ENCODE assay signal across 16 cellular contexts in the genomic region with DNA sequence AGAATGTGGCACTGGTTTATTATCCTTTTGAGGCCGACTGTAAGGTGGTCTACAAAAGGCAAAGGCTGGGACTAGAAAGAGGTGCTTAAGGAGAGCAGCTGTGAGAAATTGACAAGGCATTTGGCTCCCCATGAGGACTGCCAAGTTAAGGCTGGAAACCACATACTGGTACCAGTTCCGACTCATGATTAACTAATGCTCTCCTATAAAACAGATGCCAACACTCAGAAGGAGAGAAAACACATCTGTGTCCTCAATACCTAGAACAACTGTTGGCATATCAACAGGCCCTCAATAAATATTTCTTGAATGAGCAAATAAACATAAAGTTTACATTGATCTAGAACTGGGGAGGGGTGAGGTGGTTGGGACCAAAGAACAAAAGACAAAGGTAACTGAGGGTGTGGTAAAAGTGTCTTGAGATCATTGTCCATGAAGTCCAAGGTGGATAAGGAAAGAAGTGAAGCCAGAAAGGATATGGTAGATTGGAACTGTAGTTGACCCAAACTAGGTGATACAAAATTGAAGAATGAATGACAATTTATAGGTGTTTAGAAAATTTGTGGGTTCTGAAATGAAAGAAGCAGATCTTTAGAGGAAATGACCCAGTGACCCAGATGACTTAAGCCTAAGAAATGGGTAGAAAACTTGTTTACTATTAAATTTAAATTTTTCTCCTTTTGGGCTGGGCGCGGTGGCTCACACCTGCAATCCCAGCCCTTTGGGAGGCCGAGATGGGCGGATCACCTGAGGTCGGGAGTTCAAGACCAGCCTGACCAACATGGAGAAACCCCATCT. TPM values are rescaled to one million over a fixed set of nuclear protein-coding genes. Genes with fewer than 3 reads are reported as not detected.
DNase-seq lines count a peak whose midpoint lies in the region; ATAC-seq and TF ChIP-seq lines count a peak whose summit lies in the region.
"Had no signal": no experiment of that assay in that cellular context is flagged by ENCODE, and none has a peak within 500 bp of the region (broad histone marks: within the 10 kb centered on the region; RNA-seq: fewer than 3 reads in every experiment).

No MANE protein-coding gene starts in this region.

- TF ChIP-seq CTCF in RWPE2 (IDR thresholded peaks at IDR 0.05; ENCODE audit: poor library complexity, severe bottlenecking) (no peak), fibroblast of lung (conservative IDR thresholded peaks at IDR 0.05 in 1 of 2, IDR thresholded peaks at IDR 0.05 in 1 of 2; ENCODE audit: low read depth in 1 of 2, low read length in 2 of 2) (no peak), type B pancreatic cell (conservative IDR thresholded peaks at IDR 0.05) (no peak)

- H3K9me3 ChIP-seq in RWPE2 (ENCODE audit: severe bottlenecking) = peaks cover 4% of the 10 kb centered on the region
- H3K9me3 ChIP-seq in fibroblast of lung (ENCODE audit: control insufficient read depth, insufficient read depth, low read depth, low read length) = no peaks in the 10 kb centered on the region
- H3K9me3 ChIP-seq: left lung had no signal

- H3K4me3 ChIP-seq in RWPE2 (ENCODE audit: severe bottlenecking) = no peak overlapping the region
- H3K4me3 ChIP-seq in fibroblast of lung (replicated peaks in 1 of 4; ENCODE audit: control extremely low read depth in 1 of 4, insufficient read depth in 1 of 4, low read depth in 3 of 4, low read length in 4 of 4) = no peak overlapping the region
- H3K4me3 ChIP-seq: left lung had no signal

- no peak for DNase-seq in activated T-cell treated with anti-CD3 and anti-CD28 coated beads, Interleukin-2, amount 50 U/mL, for 24 hours
- no peak for DNase-seq in activated T-cell treated with anti-CD3 and anti-CD28 coated beads for 4 hours
- no peak for DNase-seq in RWPE2 (ENCODE audit: low spot score)
- peak in 1 of 2 donors; percentile 24 for DNase-seq in fibroblast of lung (ENCODE audit: low read depth in 2 of 2)
- DNase-seq in type B pancreatic cell (ENCODE audit: extremely low spot score, unreplicated experiment) = no peak
- no peak for DNase-seq in AML-193 (lab: John Stamatoyannopoulos, UW)
- DNase-seq: activated CD8-positive, alpha-beta memory T cell treated with anti-CD3 and anti-CD28 coated beads for 24 hours; activated naive CD4-positive, alpha-beta T cell; left lung; NCI-H187; NCI-H524 treated with DMSO at 0.1 percent for 48 hours; T-helper 9 cell had no signal

- no peak overlapping the region for H3K4me3 Mint-ChIP-seq in activated T-cell treated with anti-CD3 and anti-CD28 coated beads, Interleukin-2, amount 50 U/mL, for 24 hours
- no peak overlapping the region for H3K4me3 Mint-ChIP-seq in type B pancreatic cell

- no peak overlapping the region for H3K9ac ChIP-seq in fibroblast of lung (ENCODE audit: insufficient read depth, low read length)
- H3K9ac ChIP-seq: KMS-11 had no signal

- peak overlapping the region; percentile 2 for H3K27ac Mint-ChIP-seq in activated T-cell treated with anti-CD3 and anti-CD28 coated beads, Interleukin-2, amount 50 U/mL, for 24 hours
- peak overlapping the region; percentile 15 for H3K27ac Mint-ChIP-seq in type B pancreatic cell

- peak overlapping the region; percentile 45 for H3K4me2 ChIP-seq in fibroblast of lung (ENCODE audit: extremely low read depth, insufficient read depth, low read length)
- H3K4me2 ChIP-seq: KMS-11 had no signal

- no peaks in the 10 kb centered on the region for H4K20me1 ChIP-seq in fibroblast of lung (ENCODE audit: control insufficient read depth, extremely low read depth, insufficient read depth, low read length)

- H2AFZ ChIP-seq in fibroblast of lung (ENCODE audit: low read length) = no peak overlapping the region

- H3K36me3 Mint-ChIP-seq in activated T-cell treated with anti-CD3 and anti-CD28 coated beads, Interleukin-2, amount 50 U/mL, for 24 hours (ENCODE audit: low read depth) = peaks cover 12% of the 10 kb centered on the region
- peaks cover 9% of the 10 kb centered on the region for H3K36me3 Mint-ChIP-seq in type B pancreatic cell

- H3K27ac ChIP-seq in RWPE2 (ENCODE audit: poor library complexity, severe bottlenecking) = peak overlapping the region; percentile 43
- H3K27ac ChIP-seq in fibroblast of lung (ENCODE audit: insufficient read depth, low read length) = no peak overlapping the region
- H3K27ac ChIP-seq: KMS-11, left lung had no signal

- no peaks in the 10 kb centered on the region for H3K79me2 ChIP-seq in fibroblast of lung (ENCODE audit: control insufficient read depth, insufficient read depth, low read length)

- H3K27me3 Mint-ChIP-seq in activated T-cell treated with anti-CD3 and anti-CD28 coated beads, Interleukin-2, amount 50 U/mL, for 24 hours = no peaks in the 10 kb centered on the region
- no peaks in the 10 kb centered on the region for H3K27me3 Mint-ChIP-seq in type B pancreatic cell

- peaks cover 11% of the 10 kb centered on the region for H3K4me1 ChIP-seq in RWPE2 (ENCODE audit: insufficient read depth, poor library complexity, severe bottlenecking)
- H3K4me1 ChIP-seq in fibroblast of lung (ENCODE audit: control insufficient read depth, extremely low read depth, insufficient read depth, low read length) = no peaks in the 10 kb centered on the region

- no peaks in the 10 kb centered on the region for H3K9me3 Mint-ChIP-seq in activated T-cell treated with anti-CD3 and anti-CD28 coated beads, Interleukin-2, amount 50 U/mL, for 24 hours
- no peaks in the 10 kb centered on the region for H3K9me3 Mint-ChIP-seq in type B pancreatic cell

- H3K27me3 ChIP-seq in RWPE2 (ENCODE audit: insufficient read depth, poor library complexity, severe bottlenecking) = no peaks in the 10 kb centered on the region
- H3K27me3 ChIP-seq in fibroblast of lung (ENCODE audit: control insufficient read depth, insufficient read depth, low read length) = no peaks in the 10 kb centered on the region
- H3K27me3 ChIP-seq: left lung had no signal

- peak; percentile 73 for ATAC-seq in RWPE2 (ENCODE audit: low read depth)
- ATAC-seq in HG02938 (IDR thresholded peaks at IDR 0.05; ENCODE audit: unreplicated experiment) = no peak
- no peak for ATAC-seq in GM19455 (IDR thresholded peaks at IDR 0.05; ENCODE audit: unreplicated experiment)
- ATAC-seq: left lung, Right ventricle myocardium inferior had no signal

- peaks cover 13% of the 10 kb centered on the region for H3K4me1 Mint-ChIP-seq in activated T-cell treated with anti-CD3 and anti-CD28 coated beads, Interleukin-2, amount 50 U/mL, for 24 hours (ENCODE audit: low read depth)
- H3K4me1 Mint-ChIP-seq in type B pancreatic cell (ENCODE audit: unreplicated experiment) = peaks cover 4% of the 10 kb centered on the region

- H3K36me3 ChIP-seq in RWPE2 (ENCODE audit: low read depth) (peaks cover 6% of the 10 kb centered on the region), fibroblast of lung (ENCODE audit: control insufficient read depth, insufficient read depth, low read length) (no peaks in the 10 kb centered on the region)
- H3K36me3 ChIP-seq: left lung had no signal

RNA-seq across cellular contexts. Expression of a gene that starts 16.9 kb away (rescaled TPM):
- 232 and 233 TPM in 2 replicates for total RNA-seq in fibroblast of lung
- 108 and 136 TPM in 2 replicates for polyA plus RNA-seq in fibroblast of lung
- polyA plus RNA-seq in fibroblast of lung (2012) = 105 and 138 TPM in 2 replicates
- polyA minus RNA-seq in fibroblast of lung (ENCODE audit: low replicate concordance) = 24.4 and 91.5 TPM in 2 replicates
- total RNA-seq in type B pancreatic cell (ENCODE audit: low replicate concordance) = 187 and 280 TPM in 2 replicates

RNA-seq across cellular contexts. Expression of a gene that starts 33.1 kb away (rescaled TPM):
- 53.7 and 78.1 TPM in 2 replicates for total RNA-seq in fibroblast of lung
- polyA plus RNA-seq in fibroblast of lung = 112 and 184 TPM in 2 replicates
- 86.2 and 127 TPM in 2 replicates for polyA plus RNA-seq in fibroblast of lung (2012)
- polyA minus RNA-seq in fibroblast of lung (ENCODE audit: low replicate concordance) = 23.7 and 26.6 TPM in 2 replicates
- total RNA-seq in type B pancreatic cell (ENCODE audit: low replicate concordance) = 153 and 185 TPM in 2 replicates

RNA-seq across cellular contexts. Expression of a gene that starts 47.1 kb away (rescaled TPM):
- total RNA-seq in fibroblast of lung (6.4 and 13.0 TPM in 2 replicates), type B pancreatic cell (ENCODE audit: low replicate concordance) (12.5 and 24.6 TPM in 2 replicates)
- 7.3 and 19.8 TPM in 2 replicates for polyA plus RNA-seq in fibroblast of lung
- polyA plus RNA-seq in fibroblast of lung (2012) = 12.6 and 25.9 TPM in 2 replicates
- polyA minus RNA-seq in fibroblast of lung (ENCODE audit: low replicate concordance) = 16.6 and 30.2 TPM in 2 replicates
